8 cellular contexts compared by ENCODE assay signal in the genomic region with DNA sequence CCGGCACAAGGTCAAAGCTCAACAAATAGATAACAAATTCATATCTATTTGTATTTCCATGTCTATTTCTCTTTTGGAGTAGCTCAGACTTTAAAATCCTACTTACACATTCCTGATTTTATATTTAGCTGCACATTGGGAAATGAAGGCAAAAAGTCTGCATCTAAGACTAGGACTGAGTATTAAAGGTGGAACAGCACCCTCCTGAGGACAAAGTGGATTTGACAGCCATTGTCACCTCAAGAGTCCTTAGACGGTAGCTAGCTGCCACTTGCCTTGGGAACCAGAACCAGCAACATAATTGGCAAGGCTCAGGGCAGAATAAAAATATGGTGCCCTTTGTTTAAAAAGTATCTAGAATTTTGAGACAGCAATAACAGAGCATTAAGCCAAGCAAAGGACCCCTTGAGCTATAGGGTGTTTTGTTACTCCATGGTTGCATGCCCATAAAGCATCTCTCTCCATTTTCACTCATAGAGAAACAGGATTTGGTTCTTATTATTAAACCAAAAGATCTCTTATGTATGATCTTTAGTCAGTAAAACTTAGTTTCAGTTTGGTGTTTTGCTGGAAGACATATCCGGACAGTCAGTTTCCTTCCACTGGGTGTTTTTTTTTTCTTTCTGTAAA. TPM values are rescaled to one million over a fixed set of nuclear protein-coding genes. Genes with fewer than 3 reads are reported as not detected.
DNase-seq lines count a peak whose midpoint lies in the region; ATAC-seq and TF ChIP-seq lines count a peak whose summit lies in the region.

No MANE protein-coding gene starts in this region.

- peak; percentile 91 for ATAC-seq in GM19463 (IDR thresholded peaks at IDR 0.05; ENCODE audit: unreplicated experiment)
- ATAC-seq in HG03521 (IDR thresholded peaks at IDR 0.05; ENCODE audit: unreplicated experiment), result peak; percentile 91

- H3K36me3 ChIP-seq in adipocyte (ENCODE audit: control insufficient read depth, insufficient read depth, low read length, severe bottlenecking) (no peaks in the 10 kb centered on the region), right atrium auricular region (no peaks in the 10 kb centered on the region), spleen (no peaks in the 10 kb centered on the region)

- no peak for TF ChIP-seq POLR2A in spleen (IDR thresholded peaks at IDR 0.05)

- H3K27ac ChIP-seq in right atrium auricular region (no peak overlapping the region), spleen (no peak overlapping the region)

- H3K9ac ChIP-seq in adipocyte (ENCODE audit: low read length), result no peak overlapping the region

- intact Hi-C loops in spleen (cut with DNase I; ENCODE audit: low total_unique reads), result no loop called here

- H3K4me1 ChIP-seq in adipocyte (ENCODE audit: control insufficient read depth, insufficient read depth, low read length), result peaks cover 23% of the 10 kb centered on the region
- H3K4me1 ChIP-seq in right atrium auricular region, result no peaks in the 10 kb centered on the region
- no peaks in the 10 kb centered on the region for H3K4me1 ChIP-seq in spleen

- DNase-seq in DMS53 treated with DMSO at 0.1 percent for 48 hours (lab: John Stamatoyannopoulos, UW; ENCODE audit: unreplicated experiment), result peak; percentile 91
- peak; percentile 42 for DNase-seq in NCI-H774 (lab: John Stamatoyannopoulos, UW)
- DNase-seq in adipocyte (ENCODE audit: low read depth), result peak; percentile 84
- DNase-seq in right atrium auricular region (ENCODE audit: low spot score), result no peak
- DNase-seq in spleen, result no peak
- DNase-seq in activated effector memory CD4-positive, alpha-beta T cell treated with Interleukin-2 at 50 U/mL for 16 hours, result no peak

- H3K4me3 ChIP-seq in adipocyte (ENCODE audit: low read length) (no peak overlapping the region), right atrium auricular region (no peak overlapping the region), spleen (no peak overlapping the region)

- H3K9me3 ChIP-seq in adipocyte (ENCODE audit: control insufficient read depth, low read length) (no peaks in the 10 kb centered on the region), right atrium auricular region (no peaks in the 10 kb centered on the region), spleen (no peaks in the 10 kb centered on the region)

- WGBS in spleen, 5 donors, result 43 to 59% (median 51%) methylated on average over 3 of the region's 3 CpGs

- no peaks in the 10 kb centered on the region for H3K27me3 ChIP-seq in adipocyte (replicated peaks; ENCODE audit: control insufficient read depth, insufficient read depth, low read length)
- no peaks in the 10 kb centered on the region for H3K27me3 ChIP-seq in right atrium auricular region
- H3K27me3 ChIP-seq in spleen (replicated peaks in 1 of 7), result peaks cover 0 to 9% (median 0%) of the 10 kb centered on the region in 7 donors

- TF ChIP-seq CTCF in right atrium auricular region (IDR thresholded peaks at IDR 0.05), result peak; percentile 40 to 71
- TF ChIP-seq CTCF in spleen (IDR thresholded peaks at IDR 0.05 in 8 of 11, conservative IDR thresholded peaks at IDR 0.05 in 3 of 11), result peak in 7 of 11 experiments; percentile 15 to 53 (median 28)

RNA-seq across cellular contexts. Expression of a gene that starts 30.0 kb away (rescaled TPM):
- total RNA-seq in right atrium auricular region, result 1 to 10 TPM; 1.3 to 6.2 TPM
- 1 to 10 TPM in 3 of 7 donors, under 1 TPM in 2, not detected in 2; 0.60 to 1.6 (median 1.0) TPM for total RNA-seq in spleen
- under 1 TPM; 0.13 to 0.14 (median 0.13) TPM for polyA plus RNA-seq in spleen

Comparison
In these comparisons a context has a peak if more than half of its experiments do, and no peak if none do; other contexts are left out.
1. DNase-seq: peak in DMS53 treated with DMSO at 0.1 percent for 48 hours (single experiment), NCI-H774 (single experiment) and adipocyte (single experiment); none in right atrium auricular region (single experiment), spleen (single experiment) and activated effector memory CD4-positive, alpha-beta T cell treated with Interleukin-2 at 50 U/mL for 16 hours (single experiment).